Comparison of ENCODE assay signal across 9 cellular contexts in the genomic region with DNA sequence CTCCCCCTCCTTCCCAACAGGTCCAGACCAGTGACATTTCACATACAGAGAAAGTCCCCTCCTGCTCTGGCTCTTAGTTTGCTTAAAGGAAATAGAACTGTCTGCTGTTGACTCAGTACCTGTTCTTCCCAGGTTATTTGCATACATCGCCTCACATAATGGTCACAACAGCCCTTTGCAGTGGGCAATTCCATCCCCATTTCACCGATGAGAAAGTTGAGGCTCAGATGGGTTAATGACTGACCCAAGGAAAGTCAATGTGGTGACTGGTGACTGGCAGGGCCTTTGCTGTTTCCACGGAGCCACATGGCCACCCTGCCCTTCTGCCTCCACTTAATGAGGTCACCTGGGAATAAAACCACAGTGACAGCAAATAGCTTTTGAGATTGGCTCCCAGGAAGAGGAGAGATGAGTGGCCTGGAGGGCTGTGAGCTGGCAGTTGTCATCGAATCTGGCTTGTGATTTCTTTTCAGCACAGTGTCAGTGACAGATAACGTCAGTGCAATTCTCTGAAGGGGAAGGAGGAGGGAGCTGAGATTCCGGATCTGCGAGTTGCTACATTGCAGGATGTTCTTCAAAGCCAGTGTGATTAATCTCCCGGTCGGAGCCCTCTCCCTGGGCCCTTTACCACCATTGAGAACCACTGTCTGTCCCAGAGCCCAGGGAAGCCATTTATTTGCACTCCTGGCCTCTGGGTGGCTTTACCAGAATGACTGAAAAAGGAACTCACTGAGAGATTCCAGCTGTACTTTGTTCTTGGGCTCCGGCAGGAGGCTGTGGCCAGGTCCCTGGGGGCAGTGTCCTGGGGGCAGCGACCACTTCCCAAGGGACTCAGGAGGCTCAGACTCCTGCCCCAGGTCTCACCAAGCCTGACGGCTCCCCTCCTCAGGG.
A peak's percentile ranks its signal among the peaks of the same experiment; 100 is the strongest.
DNase-seq lines count a peak whose midpoint lies in the region; ATAC-seq and TF ChIP-seq lines count a peak whose summit lies in the region.
"Had no signal": no experiment of that assay in that cellular context is flagged by ENCODE, and none has a peak within 500 bp of the region (broad histone marks: within the 10 kb centered on the region; RNA-seq: fewer than 3 reads in every experiment).

No MANE protein-coding gene starts in this region.

- WGBS in aorta, 2 donors = 36 to 38% methylated on average over 12 of the region's 12 CpGs

- peak; percentile 61 for ATAC-seq in HG03159 (IDR thresholded peaks at IDR 0.05; ENCODE audit: unreplicated experiment)
- ATAC-seq in activated T-helper 17 cell treated with anti-CD3 and anti-CD28 coated beads, Interleukin-2, amount 50 U/mL, for 72 hours (replicated peaks) = peak; percentile 73
- ATAC-seq in mucosa of descending colon = peak; percentile 59
- no peak for ATAC-seq in aorta (ENCODE audit: low FRiP score)

- no peaks in the 10 kb centered on the region for H3K9me3 Mint-ChIP-seq in activated T-helper 17 cell treated with anti-CD3 and anti-CD28 coated beads, Interleukin-2, amount 50 U/mL, for 72 hours

- H3K36me3 Mint-ChIP-seq in activated T-helper 17 cell treated with anti-CD3 and anti-CD28 coated beads, Interleukin-2, amount 50 U/mL, for 72 hours (ENCODE audit: low read depth) = no peaks in the 10 kb centered on the region
- H3K36me3 Mint-ChIP-seq: activated naive CD8-positive, alpha-beta T cell had no signal

- no peaks in the 10 kb centered on the region for H3K9me3 ChIP-seq in BLaER1 treated with 17β-estradiol and CSF1 and Interleukin-3, amounts not matched to agents 10 nM and 100 nM (replicated peaks in 1 of 11)
- H3K9me3 ChIP-seq in mucosa of descending colon (no peaks in the 10 kb centered on the region), SJCRH30 (replicated peaks) (no peaks in the 10 kb centered on the region), aorta (ENCODE audit: control insufficient read depth, low read length) (no peaks in the 10 kb centered on the region)

- H3K4me3 Mint-ChIP-seq in activated T-helper 17 cell treated with anti-CD3 and anti-CD28 coated beads, Interleukin-2, amount 50 U/mL, for 72 hours = no peak overlapping the region
- H3K4me3 Mint-ChIP-seq: activated naive CD8-positive, alpha-beta T cell had no signal

- no peaks in the 10 kb centered on the region for H3K36me3 ChIP-seq in BLaER1 treated with 17β-estradiol and CSF1 and Interleukin-3, amounts not matched to agents 10 nM and 100 nM
- H3K36me3 ChIP-seq in mucosa of descending colon (ENCODE audit: low read depth) (no peaks in the 10 kb centered on the region), SJCRH30 (no peaks in the 10 kb centered on the region), aorta (ENCODE audit: control insufficient read depth in 1 of 2, insufficient read depth in 2 of 2, low read length in 1 of 2) (no peaks in the 10 kb centered on the region)

- H3K4me1 Mint-ChIP-seq in activated T-helper 17 cell treated with anti-CD3 and anti-CD28 coated beads, Interleukin-2, amount 50 U/mL, for 72 hours = peaks cover 6% of the 10 kb centered on the region

- H3K9ac ChIP-seq in BLaER1 treated with 17β-estradiol and CSF1 and Interleukin-3, amounts not matched to agents 10 nM and 100 nM = peak overlapping the region in 3 of 11 experiments; percentile 16 to 49 (median 36); a peak in 4 of 22 replicates

- H3K27me3 ChIP-seq in BLaER1 treated with 17β-estradiol and CSF1 and Interleukin-3, amounts not matched to agents 10 nM and 100 nM = no peaks in the 10 kb centered on the region
- H3K27me3 ChIP-seq in SJCRH30 = peaks cover 5% of the 10 kb centered on the region; the same call in 1 of the 2 replicates
- H3K27me3 ChIP-seq in aorta (ENCODE audit: control insufficient read depth in 1 of 2, insufficient read depth in 2 of 2, low read length in 1 of 2) = no peaks in the 10 kb centered on the region

- TF ChIP-seq CTCF in mucosa of descending colon (IDR thresholded peaks at IDR 0.05) = no peak

- DNase-seq in GM19240 (ENCODE audit: insufficient read length, low spot score) (peak; percentile 42), mucosa of descending colon (no peak), NCI-H69 (lab: John Stamatoyannopoulos, UW) (no peak), SJCRH30 (no peak), aorta (no peak)

- H3K27ac Mint-ChIP-seq in activated T-helper 17 cell treated with anti-CD3 and anti-CD28 coated beads, Interleukin-2, amount 50 U/mL, for 72 hours = peak overlapping the region; percentile 71
- H3K27ac Mint-ChIP-seq: activated naive CD8-positive, alpha-beta T cell had no signal

- peak overlapping the region in 4 of 11 experiments; percentile 35 to 49 (median 47); a peak in 7 of 22 replicates for H3K27ac ChIP-seq in BLaER1 treated with 17β-estradiol and CSF1 and Interleukin-3, amounts not matched to agents 10 nM and 100 nM
- H3K27ac ChIP-seq in SJCRH30 = no peak overlapping the region
- no peak overlapping the region for H3K27ac ChIP-seq in aorta (ENCODE audit: low read depth in 1 of 2, low read length in 2 of 2)

- intact Hi-C loops in mucosa of descending colon (cut with DNase I, micrococcal nuclease) (no loop called here), aorta (cut with DNase I) (no loop called here)

- peaks cover 3% of the 10 kb centered on the region for H3K27me3 Mint-ChIP-seq in activated T-helper 17 cell treated with anti-CD3 and anti-CD28 coated beads, Interleukin-2, amount 50 U/mL, for 72 hours

- H3K4me3 ChIP-seq in BLaER1 treated with 17β-estradiol and CSF1 and Interleukin-3, amounts not matched to agents 10 nM and 100 nM = no peak overlapping the region
- H3K4me3 ChIP-seq in mucosa of descending colon (no peak overlapping the region), SJCRH30 (no peak overlapping the region), aorta (ENCODE audit: low read length in 2 of 2) (no peak overlapping the region)

- H4K20me1 ChIP-seq in BLaER1 treated with 17β-estradiol and CSF1 and Interleukin-3, amounts not matched to agents 10 nM and 100 nM = no peaks in the 10 kb centered on the region

- peak overlapping the region; percentile 62 to 91 (median 79) for H3K4me2 ChIP-seq in BLaER1 treated with 17β-estradiol and CSF1 and Interleukin-3, amounts not matched to agents 10 nM and 100 nM

- peaks cover 50 to 77% (median 56%) of the 10 kb centered on the region in 10 experiments for H3K4me1 ChIP-seq in BLaER1 treated with 17β-estradiol and CSF1 and Interleukin-3, amounts not matched to agents 10 nM and 100 nM
- H3K4me1 ChIP-seq in mucosa of descending colon (ENCODE audit: low read depth) (no peaks in the 10 kb centered on the region), SJCRH30 (no peaks in the 10 kb centered on the region), aorta (ENCODE audit: control insufficient read depth in 1 of 2, insufficient read depth in 2 of 2, low read length in 2 of 2) (no peaks in the 10 kb centered on the region)
